Comparison of ENCODE assay signal across 25 cellular contexts in genomic region chr2:37865640-37866039, GRCh38.
"Had no signal": no experiment of that assay in that cellular context is flagged by ENCODE, and none has a peak within 500 bp of the region (broad histone marks: within the 10 kb centered on the region; RNA-seq: fewer than 3 reads in every experiment).

No MANE protein-coding gene starts in this region.

- H3K36me3 Mint-ChIP-seq: mesothelial cell of epicardium; natural killer cell; neural progenitor cell; stimulated activated memory B cell treated with anti-CD40 and anti-IgM and Interleukin-4, amounts not matched to agents 10 μg/mL and 1 μg/mL and 100 μg/mL, for 72 hours; T-cell had no signal

- H3K4me3 Mint-ChIP-seq: activated CD4-positive, alpha-beta T cell treated with anti-CD3 and anti-CD28 coated beads for 36 hours; activated CD8-positive, alpha-beta memory T cell treated with anti-CD3 and anti-CD28 coated beads, Interleukin-2, amount 10 ng/mL, durations not matched to agents 7 days and 5 days; activated CD8-positive, alpha-beta T cell treated with anti-CD3 and anti-CD28 coated beads, Interleukin-2, amount 10 ng/mL, durations not matched to agents 7 days and 5 days; activated naive CD8-positive, alpha-beta T cell; mesothelial cell of epicardium; natural killer cell; neural progenitor cell; stimulated activated memory B cell treated with anti-CD40 and anti-IgM and Interleukin-4, amounts not matched to agents 10 μg/mL and 1 μg/mL and 100 μg/mL, for 72 hours; stimulated activated naive CD8-positive, alpha-beta T cell treated with anti-CD3 and anti-CD28 coated beads, Interleukin-15, amount 100 ng/mL, for 72 hours; T-cell had no signal

- H3K9me3 Mint-ChIP-seq: activated T-helper 2 cell treated with anti-CD3 and anti-CD28 coated beads, Interferon-gamma antibody, Interleukin-2, Interleukin-4, amounts not matched to agents 10 μg/mL and 5 μg/mL and 100 μg/mL, durations not matched to agents 14 hours and 24 hours and 36 hours; mesothelial cell of epicardium; natural killer cell; neural progenitor cell; stimulated activated memory B cell treated with anti-CD40 and anti-IgM and Interleukin-4, amounts not matched to agents 10 μg/mL and 1 μg/mL and 100 μg/mL, for 72 hours; stimulated activated naive CD8-positive, alpha-beta T cell treated with anti-CD3 and anti-CD28 coated beads, Interleukin-15, amount 100 ng/mL, for 72 hours; T-cell had no signal

- H3K4me1 ChIP-seq: neural progenitor cell, thyroid gland had no signal

- H3K27ac ChIP-seq: epithelial cell of prostate, gastroesophageal sphincter, neural progenitor cell, thyroid gland had no signal

- H2AFZ ChIP-seq: neural progenitor cell had no signal

- H3K9me3 ChIP-seq: gastroesophageal sphincter, thyroid gland had no signal

- H3K9ac ChIP-seq: neural progenitor cell had no signal

- H3K4me2 ChIP-seq: neural progenitor cell had no signal

- H3K4me3 ChIP-seq: gastroesophageal sphincter, neural progenitor cell, smooth muscle cell, thyroid gland had no signal

- H3K27ac Mint-ChIP-seq: activated CD4-positive, alpha-beta T cell treated with anti-CD3 and anti-CD28 coated beads for 36 hours; activated CD8-positive, alpha-beta memory T cell treated with anti-CD3 and anti-CD28 coated beads, Interleukin-2, amount 10 ng/mL, durations not matched to agents 7 days and 5 days; activated CD8-positive, alpha-beta T cell treated with anti-CD3 and anti-CD28 coated beads, Interleukin-2, amount 10 ng/mL, durations not matched to agents 7 days and 5 days; activated naive CD8-positive, alpha-beta T cell; activated T-helper 2 cell treated with anti-CD3 and anti-CD28 coated beads, Interferon-gamma antibody, Interleukin-2, Interleukin-4, amounts not matched to agents 10 μg/mL and 5 μg/mL and 100 μg/mL, durations not matched to agents 14 hours and 24 hours and 36 hours; mesothelial cell of epicardium; natural killer cell; neural progenitor cell; stimulated activated memory B cell treated with anti-CD40 and anti-IgM and Interleukin-4, amounts not matched to agents 10 μg/mL and 1 μg/mL and 100 μg/mL, for 72 hours; stimulated activated naive CD8-positive, alpha-beta T cell treated with anti-CD3 and anti-CD28 coated beads, Interleukin-15, amount 100 ng/mL, for 72 hours; T-cell had no signal

- H3K36me3 ChIP-seq: gastroesophageal sphincter, neural progenitor cell, thyroid gland had no signal

- H3K27me3 ChIP-seq: gastroesophageal sphincter, neural progenitor cell, thyroid gland had no signal

- H3K4me1 Mint-ChIP-seq: natural killer cell, T-cell had no signal

- DNase-seq: activated CD4-positive, alpha-beta T cell treated with anti-CD3 and anti-CD28 coated beads for 36 hours; activated CD4-positive, CD25-positive, alpha-beta regulatory T cell; activated CD8-positive, alpha-beta memory T cell treated with anti-CD3 and anti-CD28 coated beads, Interleukin-2, amount 10 ng/mL, durations not matched to agents 7 days and 5 days; activated CD8-positive, alpha-beta T cell treated with anti-CD3 and anti-CD28 coated beads, Interleukin-2, amount 10 ng/mL, durations not matched to agents 7 days and 5 days; activated naive CD4-positive, alpha-beta T cell; activated T-cell treated with anti-CD3 and anti-CD28 coated beads, Interleukin-2, amount 50 U/mL, for 48 hours; anterior cingulate cortex; dermis blood vessel endothelial cell; effector CD8-positive, alpha-beta T cell; natural killer cell; occipital lobe; stimulated activated CD4-positive, alpha-beta T cell treated with anti-CD3 and anti-CD28 coated beads, Interleukin-1b, Interleukin-23, amount 100 ng/mL, for 48 hours; stimulated activated CD4-positive, alpha-beta T cell treated with anti-CD3 and anti-CD28 coated beads, Interleukin-4, amount 100 ng/mL, for 4 hours; stimulated activated CD8-positive, alpha-beta memory T cell treated with anti-CD3 and anti-CD28 coated beads, Interleukin-4, amount 100 ng/mL, for 48 hours; stimulated activated naive CD8-positive, alpha-beta T cell treated with anti-CD3 and anti-CD28 coated beads, Interleukin-15, amount 100 ng/mL, for 72 hours; T-cell; thyroid gland had no signal
